In the genomic region with DNA sequence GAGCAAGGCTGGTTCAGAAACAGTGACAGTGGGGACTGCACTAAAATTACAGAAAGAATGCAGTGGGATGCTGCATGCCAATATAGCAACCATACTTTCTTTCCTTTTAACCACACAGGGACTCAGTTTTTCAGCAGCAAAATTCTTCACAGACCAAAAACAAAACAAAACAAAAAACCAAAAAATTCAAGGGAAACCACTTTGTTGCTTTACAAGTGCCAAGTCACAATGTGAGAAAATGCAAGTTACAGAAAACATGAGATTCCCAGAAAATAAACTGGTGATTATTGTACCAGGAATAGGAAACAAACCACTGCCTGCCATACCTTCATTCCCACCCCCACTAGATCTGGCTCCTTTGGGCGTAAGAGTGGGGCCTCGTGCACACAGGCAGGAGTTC, we compare ENCODE assay signal across 25 cellular contexts. TPM values are rescaled to one million over a fixed set of nuclear protein-coding genes. Genes with fewer than 3 reads are reported as not detected.
"Had no signal": no experiment of that assay in that cellular context is flagged by ENCODE, and none has a peak within 500 bp of the region (broad histone marks: within the 10 kb centered on the region; RNA-seq: fewer than 3 reads in every experiment).

No MANE protein-coding gene starts in this region.

- H3K27ac Mint-ChIP-seq: natural killer cell treated with Interleukin-12 subunit alpha and Interleukin-12 subunit beta and Interleukin-15 and Interleukin-18, amount 100 ng/mL, for 72 hours; stimulated activated memory B cell treated with anti-CD40 and anti-IgM and Interleukin-4, amounts not matched to agents 10 μg/mL and 1 μg/mL and 100 μg/mL, for 72 hours; stimulated activated naive CD8-positive, alpha-beta T cell treated with anti-CD3 and anti-CD28 coated beads, Interleukin-15, amount 100 ng/mL, for 72 hours had no signal

- DNase-seq: dermis blood vessel endothelial cell; erythroblast; foreskin melanocyte; head of caudate nucleus; kidney; left cardiac atrium; left ventricle myocardium inferior; mesenchymal stem cell; midbrain; occipital lobe; psoas muscle; retina; right lobe of liver; spleen; stimulated activated CD4-positive, alpha-beta T cell treated with anti-CD3 and anti-CD28 coated beads, Interleukin-15, amount 100 ng/mL, for 24 hours; stimulated activated CD4-positive, alpha-beta T cell treated with anti-CD3 and anti-CD28 coated beads, Interleukin-1b, Interleukin-23, amount 100 ng/mL, for 48 hours; stimulated activated CD4-positive, alpha-beta T cell treated with anti-CD3 and anti-CD28 coated beads, Interleukin-4, amount 100 ng/mL, for 24 hours; stimulated activated naive CD8-positive, alpha-beta T cell treated with anti-CD3 and anti-CD28 coated beads, Interleukin-15, amount 100 ng/mL, for 72 hours; substantia nigra; transverse colon had no signal

- H3K27me3 ChIP-seq: hepatocyte, right lobe of liver, transverse colon had no signal

- H3K4me2 ChIP-seq: hepatocyte had no signal

- H3K36me3 Mint-ChIP-seq: natural killer cell treated with Interleukin-12 subunit alpha and Interleukin-12 subunit beta and Interleukin-15 and Interleukin-18, amount 100 ng/mL, for 72 hours; stimulated activated memory B cell treated with anti-CD40 and anti-IgM and Interleukin-4, amounts not matched to agents 10 μg/mL and 1 μg/mL and 100 μg/mL, for 72 hours had no signal

- H3K4me3 Mint-ChIP-seq: natural killer cell treated with Interleukin-12 subunit alpha and Interleukin-12 subunit beta and Interleukin-15 and Interleukin-18, amount 100 ng/mL, for 72 hours; stimulated activated memory B cell treated with anti-CD40 and anti-IgM and Interleukin-4, amounts not matched to agents 10 μg/mL and 1 μg/mL and 100 μg/mL, for 72 hours; stimulated activated naive CD8-positive, alpha-beta T cell treated with anti-CD3 and anti-CD28 coated beads, Interleukin-15, amount 100 ng/mL, for 72 hours had no signal

- H3K27ac ChIP-seq: hepatocyte, left ventricle myocardium inferior, psoas muscle, right lobe of liver, spleen, thoracic aorta, transverse colon had no signal

- H3K4me1 ChIP-seq: right lobe of liver, transverse colon had no signal

- H3K27me3 Mint-ChIP-seq: stimulated activated naive CD8-positive, alpha-beta T cell treated with anti-CD3 and anti-CD28 coated beads, Interleukin-15, amount 100 ng/mL, for 72 hours had no signal

- H3K4me1 Mint-ChIP-seq: stimulated activated naive CD8-positive, alpha-beta T cell treated with anti-CD3 and anti-CD28 coated beads, Interleukin-15, amount 100 ng/mL, for 72 hours had no signal

- ATAC-seq: left cardiac atrium; natural killer cell treated with Interleukin-12 subunit alpha and Interleukin-12 subunit beta and Interleukin-15 and Interleukin-18, amount 100 ng/mL, for 72 hours; psoas muscle; stimulated activated naive CD8-positive, alpha-beta T cell treated with anti-CD3 and anti-CD28 coated beads, Interleukin-15, amount 100 ng/mL, for 72 hours had no signal

- H3K36me3 ChIP-seq: left ventricle myocardium inferior, right lobe of liver, spleen, thoracic aorta, transverse colon had no signal

- H3K9me3 Mint-ChIP-seq: stimulated activated memory B cell treated with anti-CD40 and anti-IgM and Interleukin-4, amounts not matched to agents 10 μg/mL and 1 μg/mL and 100 μg/mL, for 72 hours; stimulated activated naive CD8-positive, alpha-beta T cell treated with anti-CD3 and anti-CD28 coated beads, Interleukin-15, amount 100 ng/mL, for 72 hours had no signal

- H3K4me3 ChIP-seq: hepatocyte, left ventricle myocardium inferior, lung, psoas muscle, right lobe of liver, spleen, thoracic aorta, transverse colon had no signal

- H3K9me3 ChIP-seq: left ventricle myocardium inferior, psoas muscle, right lobe of liver, spleen, thoracic aorta, transverse colon had no signal

RNA-seq across cellular contexts. Expression of a gene that starts 52.6 kb away (rescaled TPM):
- total RNA-seq: natural killer cell treated with Interleukin-12 subunit alpha and Interleukin-12 subunit beta and Interleukin-15 and Interleukin-18, amount 100 ng/mL, for 72 hours had no signal
